ENCODE assay signal across 26 cellular contexts in genomic region chr4:18421519-18421918, GRCh38.
"Had no signal": no experiment of that assay in that cellular context is flagged by ENCODE, and none has a peak within 500 bp of the region (broad histone marks: within the 10 kb centered on the region; RNA-seq: fewer than 3 reads in every experiment).

No MANE protein-coding gene starts in this region.

- DNase-seq: IMR-90; Kasumi-1; MM.1S; NCI-H1048; NCI-H1105 treated with DMSO at 0.1 percent for 48 hours; NCI-H1417 treated with DMSO at 0.1 percent for 48 hours; NCI-H146; NCI-H187; NCI-H2029; NCI-H2081 treated with DMSO at 0.1 percent for 48 hours; NCI-H2171; NCI-H226; NCI-H446; NCI-H510A; NCI-H524 treated with DMSO at 0.1 percent for 48 hours; NCI-H82; NK-92 treated with Interleukin-12 subunit alpha and Interleukin-12 subunit beta, amount 100 ng/mL, for 24 hours; PC-3; SHP77 treated with DMSO at 0.1 percent for 48 hours; SJCRH30; T-helper 1 cell had no signal

- H3K4me3 ChIP-seq: K562, SJCRH30 had no signal

- ATAC-seq: HepG2, K562, Panc1, PC-3, Right ventricle myocardium inferior, SK-N-SH treated with all-trans-retinoic acid at 6 μM for 48 hours had no signal
